22 cellular contexts compared by ENCODE assay signal in the genomic region with DNA sequence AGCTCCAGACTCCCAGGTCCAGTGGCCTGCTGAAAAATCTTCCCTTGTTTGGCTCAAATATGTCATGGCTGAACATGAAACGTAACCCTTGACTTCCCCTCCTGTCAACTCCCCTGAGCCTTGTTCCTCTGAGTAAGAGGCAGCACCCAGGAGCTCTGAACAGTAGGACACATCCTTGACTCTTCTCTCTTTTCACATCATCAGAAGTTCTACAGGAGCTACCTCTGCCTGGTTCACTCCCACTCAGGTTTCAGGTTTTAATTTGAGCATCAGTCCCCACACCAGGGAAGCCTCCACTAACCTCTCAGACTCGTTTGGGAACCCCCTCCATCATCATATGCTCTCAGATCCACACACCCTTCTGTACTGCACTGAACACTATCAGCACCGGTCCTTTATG.
"Had no signal": no experiment of that assay in that cellular context is flagged by ENCODE, and none has a peak within 500 bp of the region (broad histone marks: within the 10 kb centered on the region; RNA-seq: fewer than 3 reads in every experiment).

No MANE protein-coding gene starts in this region.

- ATAC-seq: foreskin keratinocyte; left cardiac atrium; lower lobe of right lung; natural killer cell treated with Interleukin-12 subunit alpha and Interleukin-12 subunit beta and Interleukin-15 and Interleukin-18, amount 100 ng/mL, for 72 hours; pancreas; right cardiac atrium had no signal

- H3K4me3 ChIP-seq: colonic mucosa, hepatocyte, left ventricle myocardium inferior, lower lobe of right lung, pancreas, smooth muscle cell, stomach, thoracic aorta, transverse colon had no signal

- H3K4me3 Mint-ChIP-seq: memory B cell; natural killer cell treated with Interleukin-12 subunit alpha and Interleukin-12 subunit beta and Interleukin-15 and Interleukin-18, amount 100 ng/mL, for 72 hours had no signal

- H3K27ac ChIP-seq: colonic mucosa, foreskin keratinocyte, hepatocyte, left ventricle myocardium inferior, lower lobe of right lung, pancreas, stomach, thoracic aorta, transverse colon had no signal

- H3K79me2 ChIP-seq: hepatocyte had no signal

- H3K27me3 ChIP-seq: colonic mucosa, foreskin keratinocyte, hepatocyte, pancreas, stomach, transverse colon had no signal

- H3K27ac Mint-ChIP-seq: memory B cell; natural killer cell treated with Interleukin-12 subunit alpha and Interleukin-12 subunit beta and Interleukin-15 and Interleukin-18, amount 100 ng/mL, for 72 hours; progenitor cell of endocrine pancreas had no signal

- H3K9me3 Mint-ChIP-seq: memory B cell; natural killer cell treated with Interleukin-12 subunit alpha and Interleukin-12 subunit beta and Interleukin-15 and Interleukin-18, amount 100 ng/mL, for 72 hours had no signal

- H3K9me3 ChIP-seq: colonic mucosa, left ventricle myocardium inferior, lower lobe of right lung, pancreas, stomach, thoracic aorta, transverse colon had no signal

- DNase-seq: colonic mucosa; dermis blood vessel endothelial cell; erythroblast; foreskin keratinocyte; kidney; left cardiac atrium; left ventricle myocardium inferior; lower lobe of right lung; midbrain; occipital lobe; pancreas; right cardiac atrium; stimulated activated CD4-positive, alpha-beta T cell treated with anti-CD3 and anti-CD28 coated beads, Interleukin-2, amount 100 ng/mL, for 48 hours; stomach; substantia nigra; transverse colon had no signal

- H3K4me1 ChIP-seq: colonic mucosa, foreskin keratinocyte, left ventricle myocardium inferior, lower lobe of right lung, pancreas, stomach, transverse colon had no signal

- H3K36me3 ChIP-seq: colonic mucosa, left ventricle myocardium inferior, lower lobe of right lung, pancreas, stomach, thoracic aorta, transverse colon had no signal

- H3K36me3 Mint-ChIP-seq: memory B cell; natural killer cell treated with Interleukin-12 subunit alpha and Interleukin-12 subunit beta and Interleukin-15 and Interleukin-18, amount 100 ng/mL, for 72 hours had no signal

- H3K4me2 ChIP-seq: hepatocyte, smooth muscle cell had no signal

- H3K4me1 Mint-ChIP-seq: memory B cell had no signal

- H2AFZ ChIP-seq: hepatocyte had no signal
